ENCODE assay signal across 8 cellular contexts in the genomic region with DNA sequence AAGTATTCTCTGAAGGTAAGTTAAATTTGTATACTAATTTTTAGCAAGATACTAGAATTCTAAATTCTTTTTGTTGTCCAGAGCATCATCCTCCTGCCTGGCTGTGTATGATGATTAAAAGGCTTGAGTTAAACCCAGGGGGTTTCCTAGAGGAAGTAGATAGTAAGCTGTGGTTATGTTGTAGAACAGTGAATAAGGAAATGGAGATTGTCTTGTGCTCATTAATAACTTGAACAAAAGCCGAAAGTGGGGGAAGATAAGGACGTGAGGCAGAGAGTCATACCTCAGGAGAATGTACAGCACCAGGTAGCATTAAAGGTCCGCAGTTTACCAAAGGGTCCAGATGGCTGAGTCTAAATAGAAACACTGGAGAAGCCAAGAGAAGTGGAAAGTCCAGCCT. TPM values are rescaled to one million over a fixed set of nuclear protein-coding genes. Genes with fewer than 3 reads are reported as not detected.
DNase-seq lines count a peak whose midpoint lies in the region; ATAC-seq, FAIRE-seq and TF ChIP-seq lines count a peak whose summit lies in the region.

No MANE protein-coding gene starts in this region.

- no peak for TF ChIP-seq CTCF in MCF 10A (IDR thresholded peaks at IDR 0.05; ENCODE audit: unreplicated experiment)
- no peak for TF ChIP-seq CTCF in breast epithelium (IDR thresholded peaks at IDR 0.05)
- TF ChIP-seq CTCF in upper lobe of right lung (IDR thresholded peaks at IDR 0.05): no peak
- TF ChIP-seq CTCF in esophagus squamous epithelium (IDR thresholded peaks at IDR 0.05): no peak

- no peak for TF ChIP-seq POLR2A in breast epithelium (IDR thresholded peaks at IDR 0.05)
- TF ChIP-seq POLR2A in esophagus squamous epithelium (IDR thresholded peaks at IDR 0.05): no peak

- BruUV-seq in MCF 10A (replicated peaks; lab: Mats Ljungman, UMichigan): TSS peak; percentile 9

- intact Hi-C loops in MCF 10A (cut with micrococcal nuclease) (no loop called here), breast epithelium (cut with DNase I; ENCODE audit: low total_unique reads) (no loop called here), upper lobe of right lung (cut with DNase I) (no loop called here), esophagus squamous epithelium (cut with DNase I) (no loop called here)
- intact Hi-C loops in activated CD4-positive, alpha-beta memory T cell treated with anti-CD3 and anti-CD28 coated beads for 36 hours (cut with micrococcal nuclease): no loop called here

- H3K27me3 Mint-ChIP-seq in MCF 10A (ENCODE audit: insufficient read depth, unreplicated experiment): no peaks in the 10 kb centered on the region
- H3K27me3 Mint-ChIP-seq in activated CD4-positive, alpha-beta memory T cell treated with anti-CD3 and anti-CD28 coated beads for 36 hours: no peaks in the 10 kb centered on the region

- H3K9me3 ChIP-seq in breast epithelium (no peaks in the 10 kb centered on the region), upper lobe of right lung (no peaks in the 10 kb centered on the region), esophagus squamous epithelium (no peaks in the 10 kb centered on the region)

- no peak overlapping the region for H3K4me3 Mint-ChIP-seq in MCF 10A (ENCODE audit: unreplicated experiment)
- no peak overlapping the region for H3K4me3 Mint-ChIP-seq in activated CD4-positive, alpha-beta memory T cell treated with anti-CD3 and anti-CD28 coated beads for 36 hours

- no peak overlapping the region for H3K4me3 ChIP-seq in breast epithelium
- H3K4me3 ChIP-seq in upper lobe of right lung: no peak overlapping the region
- H3K4me3 ChIP-seq in esophagus squamous epithelium: no peak overlapping the region

- 54 to 76% methylated on average over 3 of the region's 3 CpGs for WGBS in esophagus squamous epithelium, 2 donors

- H3K4me1 ChIP-seq in breast epithelium (no peaks in the 10 kb centered on the region), upper lobe of right lung (no peaks in the 10 kb centered on the region), esophagus squamous epithelium (peaks cover 0 to 11% (median 0%) of the 10 kb centered on the region in 3 donors)

- peaks cover 78% of the 10 kb centered on the region for H3K36me3 Mint-ChIP-seq in MCF 10A (ENCODE audit: insufficient read depth, unreplicated experiment)
- H3K36me3 Mint-ChIP-seq in activated CD4-positive, alpha-beta memory T cell treated with anti-CD3 and anti-CD28 coated beads for 36 hours: peaks cover 28% of the 10 kb centered on the region

- H3K27ac Mint-ChIP-seq in MCF 10A (ENCODE audit: low read depth, unreplicated experiment): no peak overlapping the region
- H3K27ac Mint-ChIP-seq in activated CD4-positive, alpha-beta memory T cell treated with anti-CD3 and anti-CD28 coated beads for 36 hours: peak overlapping the region; percentile 11

- H3K4me1 Mint-ChIP-seq in MCF 10A (ENCODE audit: insufficient read depth, unreplicated experiment): peaks cover 14% of the 10 kb centered on the region
- peaks cover 14% of the 10 kb centered on the region for H3K4me1 Mint-ChIP-seq in activated CD4-positive, alpha-beta memory T cell treated with anti-CD3 and anti-CD28 coated beads for 36 hours (ENCODE audit: low read depth)

- POLR2A ChIA-PET in MCF 10A (lab: Yijun Ruan, JAX): no interaction called here
- POLR2A ChIA-PET in activated CD4-positive, alpha-beta memory T cell treated with anti-CD3 and anti-CD28 coated beads for 36 hours (lab: Charles Lee): no interaction called here

- H3K36me3 ChIP-seq in breast epithelium (peaks cover 9% of the 10 kb centered on the region), upper lobe of right lung (peaks cover 94% of the 10 kb centered on the region), esophagus squamous epithelium (peaks cover 0 to 88% (median 17%) of the 10 kb centered on the region in 3 donors)

- no peak for FAIRE-seq in urothelium cell line (lab: Jason Lieb, UNC)

- ATAC-seq in HG03159 (IDR thresholded peaks at IDR 0.05; ENCODE audit: unreplicated experiment) (peak; percentile 84), upper lobe of right lung (peak; percentile 32)

- H3K27ac ChIP-seq in breast epithelium (no peak overlapping the region), upper lobe of right lung (no peak overlapping the region), esophagus squamous epithelium (no peak overlapping the region)

- CTCF ChIA-PET in MCF 10A (lab: Yijun Ruan, JAX): interaction anchor here (1.7 kb wide), 1 partner anchor 19 kb away, joined by 4 read pairs; no protein-coding TSS in a partner anchor
- CTCF ChIA-PET in activated CD4-positive, alpha-beta memory T cell treated with anti-CD3 and anti-CD28 coated beads for 36 hours (lab: Charles Lee): no interaction called here

- DNase-seq in MCF 10A (ENCODE audit: unreplicated experiment) (no peak), breast epithelium (ENCODE audit: low spot score in 2 of 2) (no peak), upper lobe of right lung (no peak), HuH-7 (ENCODE audit: low spot score) (no peak), esophagus squamous epithelium (lab: John Stamatoyannopoulos, UW) (no peak), urothelium cell line (ENCODE audit: low spot score) (no peak)
- DNase-seq in activated CD4-positive, alpha-beta memory T cell treated with anti-CD3 and anti-CD28 coated beads for 36 hours: no peak

- H3K9me3 Mint-ChIP-seq in MCF 10A (ENCODE audit: unreplicated experiment): no peaks in the 10 kb centered on the region
- no peaks in the 10 kb centered on the region for H3K9me3 Mint-ChIP-seq in activated CD4-positive, alpha-beta memory T cell treated with anti-CD3 and anti-CD28 coated beads for 36 hours

- H3K27me3 ChIP-seq in breast epithelium (no peaks in the 10 kb centered on the region), upper lobe of right lung (no peaks in the 10 kb centered on the region), esophagus squamous epithelium (no peaks in the 10 kb centered on the region)

RNA-seq across cellular contexts. Expression of a gene that starts 42.0 kb away (rescaled TPM):
- 5.7 and 8.5 TPM in 2 replicates for total RNA-seq in MCF 10A (2022)
- total RNA-seq in breast epithelium: 100 to 1,000 TPM in 1 of 3 donors, 10 to 100 TPM in 2; 61.6 to 305 (median 83.2) TPM
- total RNA-seq in activated CD4-positive, alpha-beta memory T cell treated with anti-CD3 and anti-CD28 coated beads for 36 hours: 1 to 10 TPM; 5.9 to 6.1 TPM
- 148 TPM for total RNA-seq in upper lobe of right lung
- 100 to 1,000 TPM in 1 of 4 donors, 10 to 100 TPM in 3; 27.2 to 204 (median 37.6) TPM for total RNA-seq in esophagus squamous epithelium

RNA-seq across cellular contexts. Expression of a gene that starts 48.4 kb away (rescaled TPM):
- total RNA-seq in MCF 10A (2022) (10.2 and 15.8 TPM in 2 replicates), breast epithelium (10 to 100 TPM; 10.7 to 17.7 (median 11.3) TPM), upper lobe of right lung (11.6 TPM), esophagus squamous epithelium (10 to 100 TPM in 2 of 4 donors, 1 to 10 TPM in 2; 7.7 to 20.6 (median 9.9) TPM)
- total RNA-seq in activated CD4-positive, alpha-beta memory T cell treated with anti-CD3 and anti-CD28 coated beads for 36 hours: 1 to 10 TPM; 7.4 to 7.6 TPM
